Comparison of ENCODE assay signal across 9 cellular contexts in the genomic region with DNA sequence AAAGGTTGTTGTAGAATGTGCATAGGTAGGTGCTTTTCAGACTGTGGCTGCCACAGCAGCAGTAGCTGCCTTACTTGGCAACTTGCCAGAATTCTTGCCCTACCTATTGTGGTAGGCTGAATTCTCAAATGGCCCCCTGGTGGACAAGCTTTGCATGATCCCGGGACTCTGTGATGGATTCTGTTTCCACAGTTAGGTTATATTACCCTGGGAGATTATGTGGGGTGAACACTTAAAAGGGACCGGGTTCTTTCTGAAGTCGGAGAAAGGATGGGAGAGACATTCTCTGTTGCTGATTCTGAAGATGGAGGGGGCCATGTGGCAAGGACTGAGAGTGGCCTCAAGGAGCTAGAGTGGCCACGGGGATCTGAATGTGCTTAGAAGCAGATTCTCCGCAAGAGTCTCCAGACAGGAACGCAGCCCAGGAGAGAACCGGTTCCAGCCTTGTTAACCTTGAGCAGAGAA. TPM values are rescaled to one million over a fixed set of nuclear protein-coding genes. Genes with fewer than 3 reads are reported as not detected.
DNase-seq lines count a peak whose midpoint lies in the region; ATAC-seq, FAIRE-seq and TF ChIP-seq lines count a peak whose summit lies in the region.
"Had no signal": no experiment of that assay in that cellular context is flagged by ENCODE, and none has a peak within 500 bp of the region (broad histone marks: within the 10 kb centered on the region; RNA-seq: fewer than 3 reads in every experiment).

No MANE protein-coding gene starts in this region.

- H3K4me3 Mint-ChIP-seq in T-helper 2 cell treated with Interferon-gamma antibody and Interleukin-4, amounts not matched to agents 5 μg/mL and 100 μg/mL, for 36 hours, result no peak overlapping the region
- no peak overlapping the region for H3K4me3 Mint-ChIP-seq in endothelial cell (ENCODE audit: unreplicated experiment)

- peaks cover 2% of the 10 kb centered on the region for H3K36me3 Mint-ChIP-seq in T-helper 2 cell treated with Interferon-gamma antibody and Interleukin-4, amounts not matched to agents 5 μg/mL and 100 μg/mL, for 36 hours (ENCODE audit: low read depth)
- no peaks in the 10 kb centered on the region for H3K36me3 Mint-ChIP-seq in endothelial cell (ENCODE audit: low read depth, unreplicated experiment)

- H3K4me3 ChIP-seq in muscle layer of duodenum (ENCODE audit: low read depth in 1 of 2, low read length in 2 of 2), result no peak overlapping the region

- H3K27ac Mint-ChIP-seq in T-helper 2 cell treated with Interferon-gamma antibody and Interleukin-4, amounts not matched to agents 5 μg/mL and 100 μg/mL, for 36 hours, result no peak overlapping the region
- no peak overlapping the region for H3K27ac Mint-ChIP-seq in endothelial cell (ENCODE audit: unreplicated experiment)

- H3K36me3 ChIP-seq in muscle layer of duodenum (ENCODE audit: control insufficient read depth in 1 of 2, insufficient read depth in 2 of 2, low read length in 2 of 2), result no peaks in the 10 kb centered on the region

- no peak for FAIRE-seq in urothelium cell line (lab: Jason Lieb, UNC)
- FAIRE-seq: frontal cortex had no signal

- peak; percentile 78 for TF ChIP-seq CTCF in endothelial cell (IDR thresholded peaks at IDR 0.05; ENCODE audit: unreplicated experiment)

- H3K27ac ChIP-seq in muscle layer of duodenum (ENCODE audit: low read length), result peak overlapping the region; percentile 67

- H3K4me1 ChIP-seq in muscle layer of duodenum (ENCODE audit: control insufficient read depth in 1 of 2, insufficient read depth in 2 of 2, low read length in 2 of 2), result peaks cover 15 to 20% of the 10 kb centered on the region in 2 donors

- no peak for ATAC-seq in HG03196 (IDR thresholded peaks at IDR 0.05; ENCODE audit: unreplicated experiment)

- no peaks in the 10 kb centered on the region for H3K9me3 ChIP-seq in muscle layer of duodenum (ENCODE audit: control insufficient read depth in 1 of 2, low read length in 2 of 2)

- H3K9me3 Mint-ChIP-seq in T-helper 2 cell treated with Interferon-gamma antibody and Interleukin-4, amounts not matched to agents 5 μg/mL and 100 μg/mL, for 36 hours, result no peaks in the 10 kb centered on the region
- H3K9me3 Mint-ChIP-seq in endothelial cell (ENCODE audit: unreplicated experiment), result no peaks in the 10 kb centered on the region

- no peaks in the 10 kb centered on the region for H3K27me3 Mint-ChIP-seq in T-helper 2 cell treated with Interferon-gamma antibody and Interleukin-4, amounts not matched to agents 5 μg/mL and 100 μg/mL, for 36 hours (ENCODE audit: low read depth)
- H3K27me3 Mint-ChIP-seq in endothelial cell (ENCODE audit: unreplicated experiment), result peaks cover 6% of the 10 kb centered on the region

- H3K4me1 Mint-ChIP-seq in T-helper 2 cell treated with Interferon-gamma antibody and Interleukin-4, amounts not matched to agents 5 μg/mL and 100 μg/mL, for 36 hours (ENCODE audit: low read depth), result peaks cover 14% of the 10 kb centered on the region
- peaks cover 24% of the 10 kb centered on the region for H3K4me1 Mint-ChIP-seq in endothelial cell (ENCODE audit: unreplicated experiment)

- DNase-seq in T-helper 2 cell (peak in 4 of 5 experiments; percentile 7 to 72 (median 17)), NCI-H1105 (lab: John Stamatoyannopoulos, UW) (peak; percentile 2), UCSD-AML1 (lab: John Stamatoyannopoulos, UW; ENCODE audit: unreplicated experiment) (peak; percentile 67), endothelial cell (ENCODE audit: low spot score) (peak; percentile 76), urothelium cell line (ENCODE audit: low spot score) (peak; percentile 56)
- DNase-seq in T-helper 2 cell treated with Interferon-gamma antibody and Interleukin-4, amounts not matched to agents 5 μg/mL and 100 μg/mL, for 36 hours (ENCODE audit: low spot score), result no peak

- H3K27me3 ChIP-seq in muscle layer of duodenum (ENCODE audit: low read depth, low read length), result no peaks in the 10 kb centered on the region

RNA-seq across cellular contexts. Expression of a gene that starts 32.1 kb away (rescaled TPM):
- total RNA-seq in endothelial cell (ENCODE audit: unreplicated experiment), result 0.26 TPM
